In the genomic region with DNA sequence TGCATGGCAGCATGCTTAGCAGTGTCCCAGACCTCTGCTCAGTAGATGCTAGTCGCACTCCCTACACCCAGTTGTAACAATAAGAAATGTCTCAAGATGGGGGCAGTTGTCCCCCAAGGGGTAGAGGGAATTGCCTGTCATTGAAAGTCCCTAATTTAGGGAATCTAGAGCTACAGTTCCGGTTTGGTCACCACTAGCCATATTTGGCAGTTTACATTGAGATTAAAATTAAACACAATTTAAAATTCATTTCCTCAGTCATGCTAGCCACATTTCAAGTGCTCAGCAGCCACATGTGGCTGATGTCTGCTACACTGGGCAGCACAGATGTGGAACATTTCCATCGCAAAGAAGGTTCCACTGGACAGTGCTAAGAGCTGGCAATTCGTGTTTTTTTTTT, we compare ENCODE assay signal across 8 cellular contexts. TPM values are rescaled to one million over a fixed set of nuclear protein-coding genes. Genes with fewer than 3 reads are reported as not detected.
DNase-seq lines count a peak whose midpoint lies in the region; ATAC-seq, FAIRE-seq and TF ChIP-seq lines count a peak whose summit lies in the region.
"Not testable (repeated sequence)": the region's sequence is repeated elsewhere in the genome, so short reads cannot be mapped to it uniquely, and the experiment has no call there.

No MANE protein-coding gene starts in this region.

- not testable (repeated sequence) for ATAC-seq in body of pancreas, pancreas

- H3K9ac ChIP-seq in BLaER1 treated with 17β-estradiol and CSF1 and Interleukin-3, amounts not matched to agents 10 nM and 100 nM, result peak overlapping the region in 2 of 11 experiments; percentile 2 to 15; a peak in 2 of 22 replicates
- not testable (repeated sequence) for H3K9ac ChIP-seq in H9 (ENCODE audit: extremely low read depth, insufficient read length, low read length); endodermal cell (ENCODE audit: extremely low read depth, low read length, poor library complexity, severe bottlenecking)
- H3K9ac ChIP-seq in mucosa of rectum (ENCODE audit: low read depth in 1 of 2, low read length in 2 of 2), result peak overlapping the region; percentile 39 to 60

- not testable (repeated sequence) for H3K27me3 Mint-ChIP-seq in H9 (ENCODE audit: low read depth); endodermal cell (ENCODE audit: insufficient read depth); type B pancreatic cell

- H2BK5ac ChIP-seq in H9 (ENCODE audit: insufficient read length, low read length), result not testable (repeated sequence)

- H3K14ac ChIP-seq in H9 (ENCODE audit: insufficient read depth, low read length), result not testable (repeated sequence)

- no CpG with 5 or more reads among the region's 4 CpGs for WGBS in H9 (ENCODE audit: extremely low coverage, insufficient read length, low lambda C conversion rate)
- WGBS in body of pancreas, 2 donors, result 55 to 62% methylated on average over 4 of the region's 4 CpGs
- WGBS in endodermal cell (ENCODE audit: insufficient coverage in 1 of 2, insufficient read length in 1 of 2), 2 experiments, result 95 to 96% methylated on average over 2 to 4 of the region's 4 CpGs
- WGBS in pancreas, 2 donors, result 53 to 57% methylated on average over 4 of the region's 4 CpGs

- not testable (repeated sequence) for H3K9me3 ChIP-seq in BLaER1 treated with 17β-estradiol and CSF1 and Interleukin-3, amounts not matched to agents 10 nM and 100 nM (replicated peaks in 1 of 11); H9 (ENCODE audit: control insufficient read depth, low read depth, low read length); Peyer's patch; body of pancreas; endodermal cell (ENCODE audit: control insufficient read depth, low read length); mucosa of rectum (ENCODE audit: control insufficient read depth in 2 of 2, low read length in 2 of 2); pancreas

- not testable (repeated sequence) for H3K36me3 Mint-ChIP-seq in H9 (ENCODE audit: insufficient read depth in 1 of 3, low read depth in 3 of 3); type B pancreatic cell
- H3K36me3 Mint-ChIP-seq in endodermal cell (ENCODE audit: low read depth), result peaks cover 16% of the 10 kb centered on the region

- not testable (repeated sequence) for H3K79me2 ChIP-seq in H9 (ENCODE audit: insufficient read depth, low read length)

- peaks cover 18 to 20% of the 10 kb centered on the region in 2 experiments for H3K4me1 Mint-ChIP-seq in H9
- H3K4me1 Mint-ChIP-seq in endodermal cell, result peaks cover 52% of the 10 kb centered on the region
- peaks cover 34% of the 10 kb centered on the region for H3K4me1 Mint-ChIP-seq in type B pancreatic cell (ENCODE audit: unreplicated experiment)

- not testable (repeated sequence) for H3K18ac ChIP-seq in H9 (ENCODE audit: insufficient read length, low read depth, low read length)

- not testable (repeated sequence) for H3K23me2 ChIP-seq in H9 (ENCODE audit: insufficient read length, low read depth, low read length, poor library complexity, severe bottlenecking)

- not testable (repeated sequence) for H3K23ac ChIP-seq in H9 (ENCODE audit: insufficient read length, low read depth, low read length)

- H3K56ac ChIP-seq in H9 (ENCODE audit: insufficient read length, low read depth, low read length), result not testable (repeated sequence)

- H4K20me1 ChIP-seq in BLaER1 treated with 17β-estradiol and CSF1 and Interleukin-3, amounts not matched to agents 10 nM and 100 nM, result peaks cover 58 to 88% (median 78%) of the 10 kb centered on the region in 11 experiments
- not testable (repeated sequence) for H4K20me1 ChIP-seq in H9 (ENCODE audit: control insufficient read depth, insufficient read depth, insufficient read length)

- intact Hi-C loops in body of pancreas (cut with DNase I); pancreas (cut with DNase I): not testable (repeated sequence)

- H3T11ph ChIP-seq in H9 (ENCODE audit: low read length), result not testable (repeated sequence)

- H3K4ac ChIP-seq in H9 (ENCODE audit: low read depth, low read length), result not testable (repeated sequence)

- TF ChIP-seq CTCF in H9 (conservative IDR thresholded peaks at IDR 0.05); Peyer's patch (IDR thresholded peaks at IDR 0.05); body of pancreas (IDR thresholded peaks at IDR 0.05); endodermal cell (conservative IDR thresholded peaks at IDR 0.05); pancreas (IDR thresholded peaks at IDR 0.05); type B pancreatic cell (conservative IDR thresholded peaks at IDR 0.05): not testable (repeated sequence)

- not testable (repeated sequence) for H2AFZ ChIP-seq in H9 (ENCODE audit: low read length)

- H2AK5ac ChIP-seq in H9 (ENCODE audit: insufficient read length, low read length), result not testable (repeated sequence)

- not testable (repeated sequence) for H2BK15ac ChIP-seq in H9 (ENCODE audit: low read depth, low read length)

- not testable (repeated sequence) for H4K8ac ChIP-seq in H9 (replicated peaks; ENCODE audit: insufficient read length, low read depth, low read length)

- H4K91ac ChIP-seq in H9 (ENCODE audit: insufficient read length, low read depth, low read length), result not testable (repeated sequence)

- H3K27ac Mint-ChIP-seq in H9, result peak overlapping the region in 2 of 3 experiments; percentile 83 to 87; a peak in 2 of 7 replicates
- H3K27ac Mint-ChIP-seq in endodermal cell, result peak overlapping the region; percentile 15
- H3K27ac Mint-ChIP-seq in type B pancreatic cell, result peak overlapping the region; percentile 62

- H3K79me1 ChIP-seq in H9 (ENCODE audit: insufficient read depth, low read depth, low read length, poor library complexity, severe bottlenecking), result peaks cover 11% of the 10 kb centered on the region

- H3K27ac ChIP-seq in BLaER1 treated with 17β-estradiol and CSF1 and Interleukin-3, amounts not matched to agents 10 nM and 100 nM; H9 (ENCODE audit: insufficient read length, low read depth, low read length); endodermal cell (ENCODE audit: low read depth, low read length): not testable (repeated sequence)
- H3K27ac ChIP-seq in Peyer's patch, result peak overlapping the region in 3 of 4 donors; percentile 18 to 74 (median 74)
- peak overlapping the region; percentile 30 to 75 (median 54) for H3K27ac ChIP-seq in body of pancreas
- H3K27ac ChIP-seq in mucosa of rectum (ENCODE audit: low read depth in 2 of 2, low read length in 2 of 2), result peak overlapping the region; percentile 74 to 77
- peak overlapping the region; percentile 5 to 60 (median 32) for H3K27ac ChIP-seq in pancreas

- not testable (repeated sequence) for H4K5ac ChIP-seq in H9 (ENCODE audit: insufficient read length, low read depth, low read length)

- H3K4me1 ChIP-seq in BLaER1 treated with 17β-estradiol and CSF1 and Interleukin-3, amounts not matched to agents 10 nM and 100 nM, result peaks cover 22 to 53% (median 33%) of the 10 kb centered on the region in 10 experiments
- H3K4me1 ChIP-seq in H9 (ENCODE audit: insufficient read depth, low read length); endodermal cell (ENCODE audit: control insufficient read depth, insufficient read depth, low read length): not testable (repeated sequence)
- peaks cover 0 to 57% (median 6%) of the 10 kb centered on the region in 4 donors for H3K4me1 ChIP-seq in Peyer's patch
- H3K4me1 ChIP-seq in body of pancreas, result peaks cover 61% of the 10 kb centered on the region
- peaks cover 30 to 42% of the 10 kb centered on the region in 2 donors for H3K4me1 ChIP-seq in mucosa of rectum (ENCODE audit: control insufficient read depth in 2 of 2, insufficient read depth in 2 of 2, low read length in 2 of 2)
- H3K4me1 ChIP-seq in pancreas, result peaks cover 35 to 52% (median 46%) of the 10 kb centered on the region in 3 donors

- H3K36me3 ChIP-seq in BLaER1 treated with 17β-estradiol and CSF1 and Interleukin-3, amounts not matched to agents 10 nM and 100 nM, result peaks cover 0 to 25% (median 0%) of the 10 kb centered on the region in 11 experiments; a peak in 10 of 22 replicates
- H3K36me3 ChIP-seq in Peyer's patch; body of pancreas (replicated peaks in 1 of 2; ENCODE audit: insufficient read depth in 1 of 2, low read depth in 2 of 2); endodermal cell (ENCODE audit: control insufficient read depth, insufficient read depth, low read length); mucosa of rectum (ENCODE audit: control insufficient read depth in 2 of 2, insufficient read depth in 2 of 2, low read length in 2 of 2); pancreas: not testable (repeated sequence)

- FAIRE-seq in pancreas (lab: Jason Lieb, UNC), result not testable (repeated sequence)

- H3K4me3 ChIP-seq in BLaER1 treated with 17β-estradiol and CSF1 and Interleukin-3, amounts not matched to agents 10 nM and 100 nM; body of pancreas; endodermal cell (ENCODE audit: low read length); pancreas: not testable (repeated sequence)
- peak overlapping the region in 2 of 4 donors; percentile 6 to 35 for H3K4me3 ChIP-seq in Peyer's patch
- H3K4me3 ChIP-seq in mucosa of rectum (ENCODE audit: low read length in 2 of 2), result peak overlapping the region in 1 of 2 donors; percentile 31

- H3K9me3 Mint-ChIP-seq in H9, endodermal cell, type B pancreatic cell: not testable (repeated sequence)

- peak overlapping the region in 9 of 11 experiments; percentile 3 to 45 (median 13); a peak in 13 of 22 replicates for H3K4me2 ChIP-seq in BLaER1 treated with 17β-estradiol and CSF1 and Interleukin-3, amounts not matched to agents 10 nM and 100 nM
- not testable (repeated sequence) for H3K4me2 ChIP-seq in H9 (ENCODE audit: insufficient read depth, insufficient read length, low read length)

- H3K4me3 Mint-ChIP-seq in H9, endodermal cell: not testable (repeated sequence)
- peak overlapping the region; percentile 59 for H3K4me3 Mint-ChIP-seq in type B pancreatic cell

- H2BK12ac ChIP-seq in H9 (ENCODE audit: insufficient read length, low read depth, low read length), result not testable (repeated sequence)

- H2BK20ac ChIP-seq in H9 (ENCODE audit: low read depth, low read length, poor library complexity, severe bottlenecking), result not testable (repeated sequence)

- not testable (repeated sequence) for H2BK120ac ChIP-seq in H9 (ENCODE audit: low read depth, low read length, poor library complexity, severe bottlenecking)

- not testable (repeated sequence) for TF ChIP-seq POLR2A in Peyer's patch (IDR thresholded peaks at IDR 0.05); body of pancreas (IDR thresholded peaks at IDR 0.05)

- not testable (repeated sequence) for DNase-seq in H9; Peyer's patch; body of pancreas; endodermal cell; pancreas; type B pancreatic cell (ENCODE audit: extremely low spot score, unreplicated experiment)

- H3K27me3 ChIP-seq in BLaER1 treated with 17β-estradiol and CSF1 and Interleukin-3, amounts not matched to agents 10 nM and 100 nM; H9 (ENCODE audit: insufficient read depth, low read length); Peyer's patch; body of pancreas; endodermal cell (ENCODE audit: control insufficient read depth, insufficient read depth, low read length, poor library complexity, severe bottlenecking); mucosa of rectum (ENCODE audit: control insufficient read depth in 2 of 2, insufficient read depth in 2 of 2, low read length in 2 of 2); pancreas: not testable (repeated sequence)

RNA-seq across cellular contexts. Expression of a gene that starts 4.1 kb away (rescaled TPM):
- total RNA-seq in H9 (2021) (106 and 112 TPM in 2 replicates), Peyer's patch (100 to 1,000 TPM; 131 to 247 (median 201) TPM), body of pancreas (10 to 100 TPM; 63.3 to 66.2 TPM), endodermal cell (100 to 1,000 TPM; 163 to 202 TPM), pancreas (10 to 100 TPM; 63.9 to 82.8 (median 74.2) TPM), type B pancreatic cell (ENCODE audit: low replicate concordance) (130 and 198 TPM in 2 replicates)
- polyA plus RNA-seq in endodermal cell (2013, experiment 1 of 2), result 52.4 TPM
- 44.1 TPM for polyA plus RNA-seq in endodermal cell (2013, experiment 2 of 2)
- polyA plus RNA-seq in pancreas, result 10 to 100 TPM; 51.5 to 73.3 TPM

RNA-seq across cellular contexts. Expression of a gene that starts 41.7 kb away (rescaled TPM):
- 123 and 130 TPM in 2 replicates for total RNA-seq in H9 (2021)
- 100 to 1,000 TPM in 2 of 4 donors, 10 to 100 TPM in 2; 39.2 to 148 (median 90.3) TPM for total RNA-seq in Peyer's patch
- total RNA-seq in body of pancreas, result 10 to 100 TPM; 38.1 to 46.8 TPM
- 100 to 1,000 TPM; 177 to 183 TPM for total RNA-seq in endodermal cell
- polyA plus RNA-seq in endodermal cell (2013, experiment 1 of 2), result 97.9 TPM
- polyA plus RNA-seq in endodermal cell (2013, experiment 2 of 2), result 92.2 TPM
- 10 to 100 TPM; 22.8 to 65.1 (median 35.1) TPM for total RNA-seq in pancreas
- 100 to 1,000 TPM in 1 of 2 donors, 10 to 100 TPM in 1; 97.0 to 126 TPM for polyA plus RNA-seq in pancreas
- total RNA-seq in type B pancreatic cell (ENCODE audit: low replicate concordance), result 84.4 and 199 TPM in 2 replicates

Comparison
In these comparisons a context has a peak if more than half of its experiments do, and no peak if none do; other contexts are left out.
1. H3K27ac Mint-ChIP-seq: peak in every context shown above with its lines; median percentile 85 in H9; 62 in type B pancreatic cell; 15 in endodermal cell.